24 cellular contexts compared by ENCODE assay signal in the genomic region with DNA sequence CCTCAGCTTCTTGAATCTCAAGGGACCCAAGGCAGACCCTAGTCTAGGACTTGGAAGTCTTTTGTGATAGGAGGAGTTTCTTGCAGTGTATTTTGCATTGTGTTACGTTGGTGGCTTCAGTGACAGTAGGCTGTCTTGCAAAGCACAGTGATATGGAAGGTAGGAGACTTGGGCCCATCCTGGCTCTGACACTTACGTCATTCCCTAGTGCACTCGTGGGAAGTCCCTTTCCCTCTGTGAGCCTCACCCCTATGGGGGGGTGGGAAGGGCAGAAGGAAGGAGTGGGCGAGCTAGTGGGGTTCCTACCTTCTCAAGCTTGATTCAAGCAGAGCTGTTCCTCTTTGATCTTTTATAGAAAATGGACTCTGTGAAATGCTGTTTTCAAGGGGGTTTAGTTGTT. TPM values are rescaled to one million over a fixed set of nuclear protein-coding genes. Genes with fewer than 3 reads are reported as not detected.
DNase-seq lines count a peak whose midpoint lies in the region; ATAC-seq, FAIRE-seq and TF ChIP-seq lines count a peak whose summit lies in the region.
"Had no signal": no experiment of that assay in that cellular context is flagged by ENCODE, and none has a peak within 500 bp of the region (broad histone marks: within the 10 kb centered on the region; RNA-seq: fewer than 3 reads in every experiment).

No MANE protein-coding gene starts in this region.

- 2% methylated on average over 4 of the region's 4 CpGs for WGBS in HepG2 (ENCODE audit: low lambda C conversion rate)
- WGBS in right lobe of liver (ENCODE audit: insufficient coverage, low coverage, low lambda C conversion rate, missing lambda C conversion rate): 39% methylated on average over 4 of the region's 4 CpGs
- 60% methylated on average over 4 of the region's 4 CpGs; no CpG with 5 or more reads in 1 of the 2 experiments for WGBS in endodermal cell (ENCODE audit: insufficient coverage in 1 of 2, insufficient read length in 1 of 2), 2 experiments

- TF ChIP-seq POLR2A in HepG2 (IDR thresholded peaks at IDR 0.05; ENCODE audit: insufficient read depth in 1 of 2, low read depth in 2 of 2, low read length in 2 of 2) (no peak), right lobe of liver (IDR thresholded peaks at IDR 0.05) (no peak), vagina (IDR thresholded peaks at IDR 0.05) (no peak)

- peak; percentile 16 to 20 for DNase-seq in activated CD4-positive, alpha-beta T cell treated with anti-CD3 and anti-CD28 coated beads for 4 hours
- DNase-seq in activated CD4-positive, alpha-beta T cell treated with anti-CD3 and anti-CD28 coated beads for 48 hours: no peak
- DNase-seq in HepG2 (ENCODE audit: low spot score) (no peak), right lobe of liver (no peak), endodermal cell (peak; percentile 59), vagina (ENCODE audit: extremely low spot score in 2 of 2) (peak; percentile 20 to 70), globus pallidus (ENCODE audit: low spot score) (no peak), SIG-M5 treated with dmso at 0.1 percent for 504 hours (lab: John Stamatoyannopoulos, UW; ENCODE audit: unreplicated experiment) (no peak)
- DNase-seq: DMS79 treated with DMSO at 0.1 percent for 48 hours, NCI-H1436 treated with DMSO at 0.1 percent for 48 hours, NCI-H2029 treated with DMSO at 0.1 percent for 48 hours, NCI-H2171 treated with DMSO at 0.1 percent for 48 hours, NCI-H748 treated with DMSO at 0.1 percent for 48 hours, OCI-M1, SHP77 treated with DMSO at 0.1 percent for 48 hours had no signal

- H2AFZ ChIP-seq in HepG2 (ENCODE audit: low read length): no peak overlapping the region

- H3K9me3 Mint-ChIP-seq in endodermal cell: peaks cover 6% of the 10 kb centered on the region

- H3K79me2 ChIP-seq in HepG2 (ENCODE audit: insufficient read depth, low read length): no peaks in the 10 kb centered on the region

- H3K4me3 Mint-ChIP-seq in endodermal cell: no peak overlapping the region

- H3K9ac ChIP-seq in HepG2 (ENCODE audit: insufficient read depth, low read depth, low read length) (no peak overlapping the region), endodermal cell (ENCODE audit: extremely low read depth, low read length, poor library complexity, severe bottlenecking) (no peak overlapping the region)
- H3K9ac ChIP-seq: BLaER1, KMS-11 had no signal

- H3K36me3 ChIP-seq in HepG2 (replicated peaks in 1 of 2; ENCODE audit: control insufficient read depth in 1 of 2, insufficient read depth in 2 of 2, low read length in 2 of 2): no peaks in the 10 kb centered on the region
- no peaks in the 10 kb centered on the region for H3K36me3 ChIP-seq in right lobe of liver
- H3K36me3 ChIP-seq in endodermal cell (ENCODE audit: control insufficient read depth, insufficient read depth, low read length): no peaks in the 10 kb centered on the region
- no peaks in the 10 kb centered on the region for H3K36me3 ChIP-seq in vagina
- H3K36me3 ChIP-seq: BLaER1, HAP-1 had no signal

- no peaks in the 10 kb centered on the region for H3K9me3 ChIP-seq in HepG2 (ENCODE audit: low read length)
- H3K9me3 ChIP-seq in right lobe of liver: no peaks in the 10 kb centered on the region
- H3K9me3 ChIP-seq in endodermal cell (ENCODE audit: control insufficient read depth, low read length): no peaks in the 10 kb centered on the region
- H3K9me3 ChIP-seq in vagina: no peaks in the 10 kb centered on the region
- H3K9me3 ChIP-seq: BLaER1, HAP-1 had no signal

- ATAC-seq in HepG2 (no peak), right lobe of liver (no peak)

- H3K27ac Mint-ChIP-seq in endodermal cell: no peak overlapping the region

- H3K27me3 ChIP-seq in HepG2 (ENCODE audit: control insufficient read depth in 1 of 2, insufficient read depth in 2 of 2, low read length in 2 of 2) (peaks cover 0 to 8% of the 10 kb centered on the region in 2 experiments; a peak in 2 of 5 replicates), right lobe of liver (no peaks in the 10 kb centered on the region), endodermal cell (ENCODE audit: control insufficient read depth, insufficient read depth, low read length, poor library complexity, severe bottlenecking) (no peaks in the 10 kb centered on the region), vagina (no peaks in the 10 kb centered on the region)
- H3K27me3 ChIP-seq: BLaER1 had no signal

- H3K4me1 ChIP-seq in HepG2 (ENCODE audit: insufficient read depth, low read length) (no peaks in the 10 kb centered on the region), right lobe of liver (no peaks in the 10 kb centered on the region), endodermal cell (ENCODE audit: control insufficient read depth, insufficient read depth, low read length) (peaks cover 9% of the 10 kb centered on the region), vagina (no peaks in the 10 kb centered on the region)
- H3K4me1 ChIP-seq: BLaER1, HAP-1 had no signal

- peaks cover 24% of the 10 kb centered on the region for H3K4me1 Mint-ChIP-seq in endodermal cell

- H4K20me1 ChIP-seq in HepG2 (ENCODE audit: insufficient read depth, low read length): no peaks in the 10 kb centered on the region
- H4K20me1 ChIP-seq: BLaER1 had no signal

- no peak for TF ChIP-seq EP300 in HepG2 (IDR thresholded peaks at IDR 0.05; ENCODE audit: low read depth in 2 of 2, low read length in 2 of 2)
- no peak for TF ChIP-seq EP300 in HepG2 (CRISPR knock-in tag; IDR thresholded peaks at IDR 0.05; ENCODE audit: borderline replicate concordance)

- H3K4me3 ChIP-seq in HepG2 (replicated peaks in 1 of 3; ENCODE audit: insufficient read depth in 1 of 3, low read depth in 2 of 3, low read length in 3 of 3): no peak overlapping the region
- no peak overlapping the region for H3K4me3 ChIP-seq in right lobe of liver
- no peak overlapping the region for H3K4me3 ChIP-seq in endodermal cell (ENCODE audit: low read length)
- H3K4me3 ChIP-seq in vagina: no peak overlapping the region
- H3K4me3 ChIP-seq: BLaER1, HAP-1 had no signal

- in situ Hi-C loops in HepG2 (cut with HindIII; ENCODE audit: extremely low pct_ligation_motif_present, low pct_unique_long_range_greater_than_20kb): no loop called here

- TF ChIP-seq RAD21 in HepG2 (CRISPR knock-in tag; IDR thresholded peaks at IDR 0.05): no peak

- intact Hi-C loops in HepG2 (cut with micrococcal nuclease; ENCODE audit: unreplicated experiment): loop anchor here (10.0 kb wide), 1 partner anchor 688 kb away; no protein-coding TSS in a partner anchor
- intact Hi-C loops in right lobe of liver (cut with DNase I): no loop called here
- intact Hi-C loops in vagina (cut with DNase I): no loop called here

- POLR2A ChIA-PET in HepG2 (lab: Yijun Ruan, JAX): no interaction called here

- H3K27me3 Mint-ChIP-seq in endodermal cell (ENCODE audit: insufficient read depth): peaks cover 14% of the 10 kb centered on the region

- FAIRE-seq in HepG2 (lab: Jason Lieb, UNC): no peak
- FAIRE-seq: GM12892 had no signal

- no TSS peak for BruUV-seq in HepG2 (replicated peaks; lab: Mats Ljungman, UMichigan)

- TF ChIP-seq CTCF in HepG2 (CRISPR knock-in tag; IDR thresholded peaks at IDR 0.05) (no peak), right lobe of liver (IDR thresholded peaks at IDR 0.05) (no peak), endodermal cell (conservative IDR thresholded peaks at IDR 0.05) (no peak), vagina (IDR thresholded peaks at IDR 0.05) (no peak)

- H3K27ac ChIP-seq in HepG2 (ENCODE audit: extremely low read length, insufficient read depth, low read length): no peak overlapping the region
- no peak overlapping the region for H3K27ac ChIP-seq in right lobe of liver
- H3K27ac ChIP-seq in endodermal cell (ENCODE audit: low read depth, low read length): no peak overlapping the region
- H3K27ac ChIP-seq in vagina: no peak overlapping the region
- H3K27ac ChIP-seq: BLaER1, KMS-11 had no signal

- no peak overlapping the region for H3K4me2 ChIP-seq in HepG2 (ENCODE audit: low read depth, low read length)
- H3K4me2 ChIP-seq: BLaER1, KMS-11 had no signal

- no peaks in the 10 kb centered on the region for H3K36me3 Mint-ChIP-seq in endodermal cell (ENCODE audit: low read depth)

- CTCF ChIA-PET in HepG2 (lab: Yijun Ruan, JAX; ENCODE audit: low intra/inter-chr PET ratio, low total read pairs): no interaction called here

RNA-seq across cellular contexts. Expression of a gene that starts 9.2 kb away (rescaled TPM):
- total RNA-seq in HepG2 (2016; rRNA removed; fragmentation: Illumina TruSeq; extraction: Trizol) (not detected in 2 replicates), right lobe of liver (not detected), endodermal cell (not detected), vagina (not detected)
- total RNA-seq in HepG2 (2016; cell fraction: cytosol; rRNA removed; fragmentation: Illumina TruSeq; extraction: Trizol; ENCODE audit: low read depth): not detected in 2 replicates
- not detected in 2 replicates for total RNA-seq in HepG2 (2016; cell fraction: insoluble cytoplasmic fraction; rRNA removed; fragmentation: Illumina TruSeq; extraction: Trizol)
- total RNA-seq in HepG2 (2016; cell fraction: membrane; rRNA removed; fragmentation: Illumina TruSeq; extraction: Trizol): not detected in 2 replicates
- total RNA-seq in HepG2 (2016; cell fraction: nucleus; rRNA removed; fragmentation: Illumina TruSeq; extraction: Trizol): not detected in 2 replicates
- not detected in 2 replicates for polyA plus RNA-seq in HepG2 (2011; rRNA removed)
- polyA plus RNA-seq in HepG2 (2011; cell fraction: cytosol; rRNA removed): not detected in 2 replicates
- polyA plus RNA-seq in HepG2 (2011; cell fraction: nucleus; rRNA removed): not detected in 2 replicates
- not detected in 2 replicates for polyA plus RNA-seq in HepG2 (2012)
- polyA plus RNA-seq in HepG2 (2016; cell fraction: cytosol; fragmentation: Illumina TruSeq; extraction: Trizol; ENCODE audit: low read depth): not detected in 2 replicates
- polyA plus RNA-seq in HepG2 (2016; cell fraction: insoluble cytoplasmic fraction; fragmentation: Illumina TruSeq; extraction: Trizol; ENCODE audit: low read depth): not detected in 2 replicates
- not detected in 2 replicates for polyA plus RNA-seq in HepG2 (2016; cell fraction: membrane; fragmentation: Illumina TruSeq; extraction: Trizol; ENCODE audit: low read depth)
- polyA plus RNA-seq in HepG2 (2016; cell fraction: nucleus; fragmentation: Illumina TruSeq; extraction: Trizol; ENCODE audit: insufficient read depth, low read depth): not detected in 2 replicates
- not detected in 2 replicates for polyA minus RNA-seq in HepG2 (2011; rRNA and poly(A)+ RNA removed; ENCODE audit: low replicate concordance)
- polyA minus RNA-seq in HepG2 (2011; cell fraction: cytosol; rRNA and poly(A)+ RNA removed): not detected in 2 replicates
- not detected in 2 replicates for polyA minus RNA-seq in HepG2 (2011; cell fraction: nucleus; rRNA and poly(A)+ RNA removed)
- not detected for polyA plus RNA-seq in endodermal cell (2013, experiment 1 of 2)
- polyA plus RNA-seq in endodermal cell (2013, experiment 2 of 2): not detected
- total RNA-seq: A172, G401, M059J, NCI-H460, RPMI7951 had no signal

RNA-seq across cellular contexts. Expression of a gene that starts 15.2 kb away (rescaled TPM):
- total RNA-seq in HepG2 (2016; rRNA removed; fragmentation: Illumina TruSeq; extraction: Trizol) (not detected in 2 replicates), right lobe of liver (not detected), endodermal cell (not detected), vagina (not detected)
- total RNA-seq in HepG2 (2016; cell fraction: cytosol; rRNA removed; fragmentation: Illumina TruSeq; extraction: Trizol; ENCODE audit: low read depth): not detected in 2 replicates
- total RNA-seq in HepG2 (2016; cell fraction: insoluble cytoplasmic fraction; rRNA removed; fragmentation: Illumina TruSeq; extraction: Trizol): not detected in 2 replicates
- not detected in 2 replicates for total RNA-seq in HepG2 (2016; cell fraction: membrane; rRNA removed; fragmentation: Illumina TruSeq; extraction: Trizol)
- total RNA-seq in HepG2 (2016; cell fraction: nucleus; rRNA removed; fragmentation: Illumina TruSeq; extraction: Trizol): not detected in 2 replicates
- not detected in 2 replicates for polyA plus RNA-seq in HepG2 (2011; rRNA removed)
- not detected in 2 replicates for polyA plus RNA-seq in HepG2 (2011; cell fraction: cytosol; rRNA removed)
- not detected in 2 replicates for polyA plus RNA-seq in HepG2 (2011; cell fraction: nucleus; rRNA removed)
- not detected in 2 replicates for polyA plus RNA-seq in HepG2 (2012)
- polyA plus RNA-seq in HepG2 (2016; cell fraction: cytosol; fragmentation: Illumina TruSeq; extraction: Trizol; ENCODE audit: low read depth): not detected in 2 replicates
- polyA plus RNA-seq in HepG2 (2016; cell fraction: insoluble cytoplasmic fraction; fragmentation: Illumina TruSeq; extraction: Trizol; ENCODE audit: low read depth): not detected in 2 replicates
- polyA plus RNA-seq in HepG2 (2016; cell fraction: membrane; fragmentation: Illumina TruSeq; extraction: Trizol; ENCODE audit: low read depth): not detected in 2 replicates
- polyA plus RNA-seq in HepG2 (2016; cell fraction: nucleus; fragmentation: Illumina TruSeq; extraction: Trizol; ENCODE audit: insufficient read depth, low read depth): not detected in 2 replicates
- polyA minus RNA-seq in HepG2 (2011; rRNA and poly(A)+ RNA removed; ENCODE audit: low replicate concordance): not detected in 2 replicates
- not detected in 2 replicates for polyA minus RNA-seq in HepG2 (2011; cell fraction: cytosol; rRNA and poly(A)+ RNA removed)
- not detected in 2 replicates for polyA minus RNA-seq in HepG2 (2011; cell fraction: nucleus; rRNA and poly(A)+ RNA removed)
- polyA plus RNA-seq in endodermal cell (2013, experiment 1 of 2): not detected
- polyA plus RNA-seq in endodermal cell (2013, experiment 2 of 2): not detected
- total RNA-seq: A172, G401, M059J, NCI-H460, RPMI7951 had no signal

RNA-seq across cellular contexts. Expression of a gene that starts 55.8 kb away (rescaled TPM):
- total RNA-seq in HepG2 (2016; rRNA removed; fragmentation: Illumina TruSeq; extraction: Trizol) (2.9 and 3.7 TPM in 2 replicates), right lobe of liver (1 to 10 TPM; 3.4 to 6.5 (median 5.2) TPM), endodermal cell (1 to 10 TPM; 6.8 to 8.2 TPM), vagina (11.5 TPM)
- 0.71 and 1.0 TPM in 2 replicates for total RNA-seq in HepG2 (2016; cell fraction: cytosol; rRNA removed; fragmentation: Illumina TruSeq; extraction: Trizol; ENCODE audit: low read depth)
- 2.6 and 3.8 TPM in 2 replicates for total RNA-seq in HepG2 (2016; cell fraction: insoluble cytoplasmic fraction; rRNA removed; fragmentation: Illumina TruSeq; extraction: Trizol)
- 3.2 and 3.4 TPM in 2 replicates for total RNA-seq in HepG2 (2016; cell fraction: membrane; rRNA removed; fragmentation: Illumina TruSeq; extraction: Trizol)
- 3.6 and 4.0 TPM in 2 replicates for total RNA-seq in HepG2 (2016; cell fraction: nucleus; rRNA removed; fragmentation: Illumina TruSeq; extraction: Trizol)
- polyA plus RNA-seq in HepG2 (2011; rRNA removed): 7.8 and 9.0 TPM in 2 replicates
- 4.0 and 6.0 TPM in 2 replicates for polyA plus RNA-seq in HepG2 (2011; cell fraction: cytosol; rRNA removed)
- 4.3 and 5.1 TPM in 2 replicates for polyA plus RNA-seq in HepG2 (2011; cell fraction: nucleus; rRNA removed)
- 2.8 and 3.7 TPM in 2 replicates for polyA plus RNA-seq in HepG2 (2012)
- 0.76 and 0.84 TPM in 2 replicates for polyA plus RNA-seq in HepG2 (2016; cell fraction: cytosol; fragmentation: Illumina TruSeq; extraction: Trizol; ENCODE audit: low read depth)
- polyA plus RNA-seq in HepG2 (2016; cell fraction: insoluble cytoplasmic fraction; fragmentation: Illumina TruSeq; extraction: Trizol; ENCODE audit: low read depth): 3.6 and 4.6 TPM in 2 replicates
- 3.8 and 4.7 TPM in 2 replicates for polyA plus RNA-seq in HepG2 (2016; cell fraction: membrane; fragmentation: Illumina TruSeq; extraction: Trizol; ENCODE audit: low read depth)
- polyA plus RNA-seq in HepG2 (2016; cell fraction: nucleus; fragmentation: Illumina TruSeq; extraction: Trizol; ENCODE audit: insufficient read depth, low read depth): 6.2 and 8.2 TPM in 2 replicates
- 17.9 and 29.5 TPM in 2 replicates for polyA minus RNA-seq in HepG2 (2011; rRNA and poly(A)+ RNA removed; ENCODE audit: low replicate concordance)
- 4.1 and 4.8 TPM in 2 replicates for polyA minus RNA-seq in HepG2 (2011; cell fraction: cytosol; rRNA and poly(A)+ RNA removed)
- polyA minus RNA-seq in HepG2 (2011; cell fraction: nucleus; rRNA and poly(A)+ RNA removed): 4.6 and 8.5 TPM in 2 replicates
- polyA plus RNA-seq in endodermal cell (2013, experiment 1 of 2): 6.9 TPM
- polyA plus RNA-seq in endodermal cell (2013, experiment 2 of 2): 5.4 TPM

Comparison
In these comparisons a context has a peak if more than half of its experiments do, and no peak if none do; other contexts are left out.
1. DNase-seq: peak in activated CD4-positive, alpha-beta T cell treated with anti-CD3 and anti-CD28 coated beads for 4 hours (2 of 2), endodermal cell (single experiment) and vagina (2 of 2); none in activated CD4-positive, alpha-beta T cell treated with anti-CD3 and anti-CD28 coated beads for 48 hours (single experiment), HepG2 (single experiment), right lobe of liver (0 of 3), globus pallidus (single experiment) and SIG-M5 treated with dmso at 0.1 percent for 504 hours (single experiment).